In genomic region chr5:177303925-177304391, GRCh38 we compare ENCODE assay signal across 2 cellular contexts.
TF ChIP-seq lines count a peak whose summit lies in the region.

No MANE protein-coding gene starts in this region.

TF ChIP-seq in SK-N-SH, 30 proteins besides CTCF, POLR2A, EP300 and RAD21 (continued from another document):
- TF ChIP-seq REST (IDR thresholded peaks at IDR 0.05; ENCODE audit: low read depth, low read length) = no peak
- TF ChIP-seq PBX3 (IDR thresholded peaks at IDR 0.05) = no peak
- no peak for TF ChIP-seq YY1 (IDR thresholded peaks at IDR 0.05; ENCODE audit: low read depth)
- TF ChIP-seq POLR2AphosphoS5 (IDR thresholded peaks at IDR 0.05; ENCODE audit: low read depth, low read length) = no peak
- TF ChIP-seq FOXM1 (IDR thresholded peaks at IDR 0.05; ENCODE audit: low read depth) = no peak

TF ChIP-seq in SK-N-SH treated with all-trans-retinoic acid at 6 μM for 48 hours, 23 proteins besides CTCF, POLR2A, EP300 and RAD21 (continued from another document):
- TF ChIP-seq CSRNP3 (CRISPR knock-in tag; IDR thresholded peaks at IDR 0.05) = no peak
- TF ChIP-seq ESRRG (CRISPR knock-in tag; IDR thresholded peaks at IDR 0.05) = no peak
